ENCODE assay signal across 12 cellular contexts in the genomic region with DNA sequence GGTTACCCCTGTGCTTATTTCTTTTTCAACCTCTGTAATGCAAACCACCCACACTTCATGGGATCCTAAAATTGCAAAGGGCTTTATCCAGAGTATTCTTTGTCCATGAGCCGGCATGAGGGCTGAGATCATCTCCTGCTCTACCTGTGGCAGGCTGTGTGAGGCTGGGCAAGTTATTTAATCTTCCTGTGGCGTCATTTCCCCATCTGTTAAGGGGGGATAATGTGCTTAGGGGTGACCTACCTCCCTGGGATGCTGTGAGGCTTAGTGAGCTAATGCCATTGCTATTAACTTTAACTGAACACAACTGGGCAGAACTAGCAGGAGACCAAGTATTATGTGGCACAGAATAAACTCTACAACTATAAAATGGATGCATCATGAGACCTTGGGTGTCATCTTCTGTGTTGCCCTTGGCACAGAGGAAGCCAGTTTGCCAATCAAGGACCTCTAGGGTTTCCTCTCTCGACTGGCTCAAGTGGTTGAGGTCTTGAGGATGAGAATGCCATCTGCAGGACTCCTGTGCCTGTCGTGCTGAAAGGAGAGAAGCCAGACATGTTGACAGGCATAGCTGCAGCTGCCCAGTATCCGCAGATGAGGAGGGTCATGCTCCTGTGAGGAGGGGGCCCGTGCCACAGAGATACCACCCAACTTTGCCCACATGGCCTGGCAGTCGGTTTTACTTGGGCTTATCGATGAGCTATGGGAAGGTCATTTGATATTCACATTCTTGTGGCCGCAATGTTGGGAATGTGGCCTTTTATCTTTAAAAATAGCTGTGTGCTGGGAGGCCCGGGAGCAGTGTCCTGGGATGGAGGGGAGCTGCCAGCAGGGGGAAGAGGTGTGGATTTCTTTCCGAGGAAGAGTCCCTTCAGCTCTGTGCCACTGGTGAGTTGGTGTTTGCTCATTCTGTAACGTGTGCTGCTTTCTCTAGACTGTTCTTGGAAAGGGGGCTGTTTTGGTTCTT. TPM values are rescaled to one million over a fixed set of nuclear protein-coding genes. Genes with fewer than 3 reads are reported as not detected.
DNase-seq lines count a peak whose midpoint lies in the region; ATAC-seq and TF ChIP-seq lines count a peak whose summit lies in the region.
"Had no signal": no experiment of that assay in that cellular context is flagged by ENCODE, and none has a peak within 500 bp of the region (broad histone marks: within the 10 kb centered on the region; RNA-seq: fewer than 3 reads in every experiment).

No MANE protein-coding gene starts in this region.

- DNase-seq in H7 (peak; percentile 71), NCI-H524 treated with DMSO at 0.1 percent for 48 hours (lab: John Stamatoyannopoulos, UW) (peak; percentile 86), fibroblast of the aortic adventitia (ENCODE audit: low read depth) (no peak), psoas muscle (peak; percentile 34 to 69)
- no peak for DNase-seq in stimulated activated naive CD8-positive, alpha-beta T cell treated with anti-CD3 and anti-CD28 coated beads, Interleukin-15, Interleukin-2, amounts not matched to agents 100 U/mL and 50 U/mL, for 24 hours
- DNase-seq: activated CD4-positive, CD25-positive, alpha-beta regulatory T cell treated with anti-CD3 and anti-CD28 coated beads, Interleukin-2, amount 50 U/mL, for 72 hours; DMS53 had no signal

- ATAC-seq in psoas muscle (peak; percentile 89 to 92 (median 90)), HG03571 (IDR thresholded peaks at IDR 0.05; ENCODE audit: unreplicated experiment) (no peak), HG03439 (IDR thresholded peaks at IDR 0.05; ENCODE audit: unreplicated experiment) (no peak)
- ATAC-seq in stimulated activated naive CD8-positive, alpha-beta T cell treated with anti-CD3 and anti-CD28 coated beads, Interleukin-15, Interleukin-2, amounts not matched to agents 100 U/mL and 50 U/mL, for 24 hours, result no peak
- ATAC-seq: gastroesophageal sphincter had no signal

- H3K36me3 ChIP-seq in H7 (replicated peaks; ENCODE audit: control insufficient read depth, insufficient read depth, low read length) (no peaks in the 10 kb centered on the region), psoas muscle (ENCODE audit: insufficient read depth in 1 of 2, low read depth in 1 of 2) (no peaks in the 10 kb centered on the region)
- H3K36me3 ChIP-seq: gastroesophageal sphincter, vagina had no signal

- peak; percentile 21 for TF ChIP-seq CTCF in fibroblast of the aortic adventitia (IDR thresholded peaks at IDR 0.05; ENCODE audit: insufficient read depth, low read length)
- peak; percentile 25 for TF ChIP-seq CTCF in psoas muscle (IDR thresholded peaks at IDR 0.05)

- 12 to 14% (median 12%) methylated on average over 12 of the region's 12 CpGs for WGBS in psoas muscle, 3 donors

- peak overlapping the region; percentile 79 for H3K27ac ChIP-seq in psoas muscle
- H3K27ac ChIP-seq: gastroesophageal sphincter, vagina had no signal

- H3K27me3 ChIP-seq in H7 (ENCODE audit: control insufficient read depth, insufficient read depth, low read length) (peaks cover 3% of the 10 kb centered on the region; the same call in 1 of the 2 replicates), psoas muscle (ENCODE audit: insufficient read depth in 3 of 3, low read length in 2 of 3) (no peaks in the 10 kb centered on the region)
- H3K27me3 ChIP-seq: vagina had no signal

- intact Hi-C loops in psoas muscle (cut with DNase I), result loop anchor here in 1 of 2 donors (5.0 kb wide), 1 partner anchor 76 kb away; a partner anchor contains a TSS

- no peaks in the 10 kb centered on the region for H3K9me3 ChIP-seq in psoas muscle
- H3K9me3 ChIP-seq: gastroesophageal sphincter, vagina had no signal

- H3K4me3 ChIP-seq in H7 (ENCODE audit: insufficient read depth, low read depth, low read length) (no peak overlapping the region), fibroblast of the aortic adventitia (ENCODE audit: low read depth, low read length) (no peak overlapping the region), psoas muscle (peak overlapping the region; percentile 57)
- H3K4me3 ChIP-seq: gastroesophageal sphincter, vagina had no signal

- H3K4me1 ChIP-seq in psoas muscle, result peaks cover 28% of the 10 kb centered on the region
- H3K4me1 ChIP-seq: gastroesophageal sphincter, vagina had no signal

RNA-seq across cellular contexts. Expression of a gene that starts 17.2 kb away (rescaled TPM):
- total RNA-seq in H7 (2014; rRNA removed; shearing (Covaris generic)), result 0.03 TPM in 1 of 2 replicates, not detected in the other
- total RNA-seq in fibroblast of the aortic adventitia (ENCODE audit: low replicate concordance) (not detected in 2 replicates), psoas muscle (1 to 10 TPM; 1.4 to 6.1 (median 3.9) TPM)
- polyA plus RNA-seq in psoas muscle, result under 1 TPM; 0.48 to 0.84 (median 0.68) TPM
- total RNA-seq: activated T-helper 2 cell treated with anti-CD3 and anti-CD28 coated beads, Interferon-gamma antibody, Interleukin-2, Interleukin-4, amounts not matched to agents 10 μg/mL and 5 μg/mL and 100 μg/mL, durations not matched to agents 14 hours and 24 hours and 36 hours had no signal

Comparison
In these comparisons a context has a peak if more than half of its experiments do, and no peak if none do; other contexts are left out.
1. DNase-seq: peak in H7 (single experiment), NCI-H524 treated with DMSO at 0.1 percent for 48 hours (single experiment) and psoas muscle (2 of 2); none in fibroblast of the aortic adventitia (single experiment) and stimulated activated naive CD8-positive, alpha-beta T cell treated with anti-CD3 and anti-CD28 coated beads, Interleukin-15, Interleukin-2, amounts not matched to agents 100 U/mL and 50 U/mL, for 24 hours (single experiment).
2. ATAC-seq: peak in psoas muscle (4 of 4); none in stimulated activated naive CD8-positive, alpha-beta T cell treated with anti-CD3 and anti-CD28 coated beads, Interleukin-15, Interleukin-2, amounts not matched to agents 100 U/mL and 50 U/mL, for 24 hours (single experiment), HG03571 (single experiment) and HG03439 (single experiment).